ENCODE assay signal across 8 cellular contexts in the genomic region with DNA sequence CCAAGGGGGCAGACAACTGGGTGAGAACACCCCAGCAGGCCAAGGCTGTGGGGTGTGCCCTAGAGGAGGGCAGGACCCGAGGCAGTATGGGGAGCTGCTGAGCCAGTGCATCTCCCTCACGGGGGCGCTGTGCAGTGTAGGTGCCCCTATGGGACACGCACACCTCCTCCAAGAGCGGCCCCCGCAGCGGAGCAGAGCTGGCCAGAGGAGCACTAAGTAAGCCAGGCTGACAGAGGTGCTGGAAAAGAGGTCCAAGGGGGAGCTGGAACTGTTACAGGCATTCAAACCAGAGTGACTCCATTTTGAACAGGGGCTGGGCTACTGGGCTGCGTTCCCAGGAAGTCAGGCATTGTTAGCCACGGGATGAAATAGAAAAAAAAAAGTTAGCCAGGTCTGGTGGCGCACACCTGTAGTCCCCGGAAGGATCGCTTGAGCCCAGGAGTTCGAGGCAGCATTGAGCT. TPM values are rescaled to one million over a fixed set of nuclear protein-coding genes. Genes with fewer than 3 reads are reported as not detected.
DNase-seq lines count a peak whose midpoint lies in the region; ATAC-seq, FAIRE-seq and TF ChIP-seq lines count a peak whose summit lies in the region.

No MANE protein-coding gene starts in this region.

- H4K8ac ChIP-seq in mesendoderm (ENCODE audit: low read depth, low read length): no peak overlapping the region

- H3K79me2 ChIP-seq in mesendoderm (ENCODE audit: control insufficient read depth, insufficient read depth, low read length): no peaks in the 10 kb centered on the region

- peak; percentile 94 for FAIRE-seq in GM12891 (lab: Jason Lieb, UNC)

- no peak for TF ChIP-seq POLR2A in GM12891 (IDR thresholded peaks at IDR 0.05; ENCODE audit: low read depth, low read length)

- no peak overlapping the region for H2BK15ac ChIP-seq in mesendoderm (replicated peaks; ENCODE audit: low read depth)

- H3K27ac ChIP-seq in mesendoderm (ENCODE audit: low read depth, low read length): no peak overlapping the region

- no peak overlapping the region for H2AK5ac ChIP-seq in mesendoderm (ENCODE audit: low read length)

- H3K27me3 ChIP-seq in mesendoderm (ENCODE audit: insufficient read depth, low read length, poor library complexity): no peaks in the 10 kb centered on the region

- H3K9ac ChIP-seq in mesendoderm (ENCODE audit: low read length): peak overlapping the region; percentile 53

- ATAC-seq in HG03520 (IDR thresholded peaks at IDR 0.05; ENCODE audit: unreplicated experiment) (no peak), GM21390 (IDR thresholded peaks at IDR 0.05; ENCODE audit: unreplicated experiment) (no peak)

- no peak overlapping the region for H2BK120ac ChIP-seq in mesendoderm (ENCODE audit: low read depth, low read length)

- WGBS in mesendoderm (ENCODE audit: extremely low coverage, insufficient coverage, low lambda C conversion rate): no CpG with 5 or more reads among the region's 13 CpGs

- H3K79me1 ChIP-seq in mesendoderm (ENCODE audit: low read length): no peaks in the 10 kb centered on the region

- H3K56ac ChIP-seq in mesendoderm (ENCODE audit: low read length): peak overlapping the region; percentile 69

- H3K18ac ChIP-seq in mesendoderm (ENCODE audit: low read length): no peak overlapping the region

- DNase-seq in GM12891 (ENCODE audit: insufficient read length, low spot score) (peak; percentile 62), cerebellar cortex (ENCODE audit: low spot score) (peak; percentile 56), mesendoderm (peak; percentile 89)
- peak; percentile 65 for DNase-seq in Jurkat, Clone E6-1 (ENCODE audit: low read depth, low spot score)
- DNase-seq in activated CD4-positive, CD25-positive, alpha-beta regulatory T cell treated with anti-CD3 and anti-CD28 coated beads, Interleukin-2, amount 50 U/mL, for 72 hours: peak; percentile 75
- peak; percentile 69 for DNase-seq in stimulated activated CD8-positive, alpha-beta memory T cell treated with anti-CD3 and anti-CD28 coated beads, Interleukin-15, amount 100 ng/mL, for 1 hour (ENCODE audit: low read depth)

- peak overlapping the region; percentile 51 for H3K4me2 ChIP-seq in mesendoderm (ENCODE audit: low read length)

- no peak overlapping the region for H4K5ac ChIP-seq in mesendoderm (ENCODE audit: low read length)

- H3K4me3 ChIP-seq in Jurkat, Clone E6-1 (ENCODE audit: low read length): peak overlapping the region; percentile 63
- no peak overlapping the region for H3K4me3 ChIP-seq in mesendoderm (ENCODE audit: low read length)

- H2BK5ac ChIP-seq in mesendoderm (ENCODE audit: low read length): no peak overlapping the region

- no peak overlapping the region for H3K23ac ChIP-seq in mesendoderm (ENCODE audit: low read length)

- H3K36me3 ChIP-seq in mesendoderm (ENCODE audit: control insufficient read depth, insufficient read depth, low read length): no peaks in the 10 kb centered on the region

- no peak overlapping the region for H3K4ac ChIP-seq in mesendoderm (ENCODE audit: low read depth, low read length)

- H3K4me1 ChIP-seq in mesendoderm (ENCODE audit: control insufficient read depth, low read depth, low read length): no peaks in the 10 kb centered on the region

TF ChIP-seq in GM12891, 5 proteins besides CTCF, POLR2A, EP300 and RAD21:
- TF ChIP-seq TAF1 (IDR thresholded peaks at IDR 0.05; ENCODE audit: low read depth, low read length): no peak
- peak; percentile 31; the same call in 1 of the 2 replicates for TF ChIP-seq POU2F2 (IDR thresholded peaks at IDR 0.05; ENCODE audit: low read depth, low read length)

RNA-seq across cellular contexts. Expression of a gene that starts 41.8 kb away (rescaled TPM):
- polyA plus RNA-seq in GM12891 (2012; ENCODE audit: low read depth, missing spikeins): 6.8 TPM
- 6.1 TPM for polyA plus RNA-seq in Jurkat, Clone E6-1 (2012; ENCODE audit: insufficient read depth, insufficient read length)
- 13.0 TPM for polyA plus RNA-seq in mesendoderm (2013, experiment 1 of 2)
- polyA plus RNA-seq in mesendoderm (2013, experiment 2 of 2): 11.7 TPM

RNA-seq across cellular contexts. Expression of a gene that starts 42.1 kb away (rescaled TPM):
- 15.9 TPM for polyA plus RNA-seq in GM12891 (2012; ENCODE audit: low read depth, missing spikeins)
- polyA plus RNA-seq in Jurkat, Clone E6-1 (2012; ENCODE audit: insufficient read depth, insufficient read length): 55.0 TPM
- polyA plus RNA-seq in mesendoderm (2013, experiment 1 of 2): 57.1 TPM
- 58.0 TPM for polyA plus RNA-seq in mesendoderm (2013, experiment 2 of 2)
